Comparison of ENCODE assay signal across 21 cellular contexts in the genomic region with DNA sequence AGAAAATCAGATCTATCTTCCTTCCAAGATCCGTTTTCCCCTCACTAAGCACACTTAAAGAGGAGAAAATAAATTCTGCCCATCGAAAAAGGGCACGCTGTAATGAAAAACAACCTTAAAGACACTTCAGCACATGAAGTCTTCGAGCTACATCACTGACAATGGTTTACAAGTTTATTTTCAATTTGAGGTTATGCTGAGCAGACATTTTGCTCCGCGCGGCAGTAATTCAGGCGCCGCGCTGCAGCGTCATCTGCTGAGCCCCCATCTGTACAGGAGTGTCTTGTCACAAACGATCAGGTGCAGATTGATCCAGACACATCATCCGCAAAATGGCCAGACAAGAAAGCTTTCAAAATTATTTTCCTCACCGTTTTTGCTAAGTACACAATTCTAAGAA.
DNase-seq lines count a peak whose midpoint lies in the region; ATAC-seq, FAIRE-seq and TF ChIP-seq lines count a peak whose summit lies in the region.
"Had no signal": no experiment of that assay in that cellular context is flagged by ENCODE, and none has a peak within 500 bp of the region (broad histone marks: within the 10 kb centered on the region; RNA-seq: fewer than 3 reads in every experiment).

No MANE protein-coding gene starts in this region.

- H3K27ac Mint-ChIP-seq in GM23338 = no peak overlapping the region
- H3K27ac Mint-ChIP-seq: CD4-positive, alpha-beta memory T cell; H9 had no signal

- H3K4me1 ChIP-seq in HepG2 (ENCODE audit: insufficient read depth, low read length) (peaks cover 1% of the 10 kb centered on the region; the same call in 1 of the 2 replicates), right lobe of liver (no peaks in the 10 kb centered on the region), GM23338 (ENCODE audit: insufficient read depth) (no peaks in the 10 kb centered on the region), parathyroid adenoma (no peaks in the 10 kb centered on the region), tibial nerve (no peaks in the 10 kb centered on the region)

- CTCF ChIA-PET in HepG2 (lab: Yijun Ruan, JAX; ENCODE audit: low intra/inter-chr PET ratio, low total read pairs) = no interaction called here

- H3K4me1 Mint-ChIP-seq in GM23338 = no peaks in the 10 kb centered on the region

- intact Hi-C loops in HepG2 (cut with micrococcal nuclease; ENCODE audit: unreplicated experiment) = no loop called here
- intact Hi-C loops in right lobe of liver (cut with DNase I) = no loop called here

- no peaks in the 10 kb centered on the region for H3K36me3 ChIP-seq in HepG2 (replicated peaks in 1 of 2; ENCODE audit: control insufficient read depth in 1 of 2, insufficient read depth in 2 of 2, low read length in 2 of 2)
- H3K36me3 ChIP-seq in right lobe of liver = no peaks in the 10 kb centered on the region
- no peaks in the 10 kb centered on the region for H3K36me3 ChIP-seq in GM23338 (ENCODE audit: insufficient read depth)
- no peaks in the 10 kb centered on the region for H3K36me3 ChIP-seq in parathyroid adenoma (ENCODE audit: control insufficient read depth, insufficient read depth, low read length)
- H3K36me3 ChIP-seq in tibial nerve = no peaks in the 10 kb centered on the region

- no peaks in the 10 kb centered on the region for H4K20me1 ChIP-seq in HepG2 (ENCODE audit: insufficient read depth, low read length)
- no peaks in the 10 kb centered on the region for H4K20me1 ChIP-seq in GM23338 (replicated peaks; ENCODE audit: insufficient read depth)

- ATAC-seq in HepG2 (no peak), right lobe of liver (no peak), GM23338 (no peak), GM21390 (IDR thresholded peaks at IDR 0.05; ENCODE audit: unreplicated experiment) (no peak)
- ATAC-seq: HCT116 had no signal

- H3F3A ChIP-seq in GM23338 (replicated peaks; ENCODE audit: low read depth) = no peaks in the 10 kb centered on the region

- 70% methylated on average over 14 of the region's 14 CpGs for WGBS in HepG2 (ENCODE audit: low lambda C conversion rate)
- WGBS in right lobe of liver (ENCODE audit: insufficient coverage, low coverage, low lambda C conversion rate, missing lambda C conversion rate) = 81% methylated on average over 14 of the region's 14 CpGs
- WGBS in tibial nerve, 2 donors = 92 to 94% methylated on average over 14 of the region's 14 CpGs

- TF ChIP-seq EP300 in HepG2 (IDR thresholded peaks at IDR 0.05; ENCODE audit: low read depth in 2 of 2, low read length in 2 of 2) = no peak
- TF ChIP-seq EP300 in HepG2 (CRISPR knock-in tag; IDR thresholded peaks at IDR 0.05; ENCODE audit: borderline replicate concordance) = no peak
- TF ChIP-seq EP300 in tibial nerve (IDR thresholded peaks at IDR 0.05) = no peak

- H3K27ac ChIP-seq in HepG2 (ENCODE audit: extremely low read length, insufficient read depth, low read length) = no peak overlapping the region
- H3K27ac ChIP-seq in right lobe of liver = no peak overlapping the region
- no peak overlapping the region for H3K27ac ChIP-seq in GM23338 (ENCODE audit: low read depth)
- no peak overlapping the region for H3K27ac ChIP-seq in parathyroid adenoma
- no peak overlapping the region for H3K27ac ChIP-seq in tibial nerve
- H3K27ac ChIP-seq: GM23248 had no signal

- no peak for TF ChIP-seq RAD21 in HepG2 (CRISPR knock-in tag; IDR thresholded peaks at IDR 0.05)

- no peak for DNase-seq in HepG2 (ENCODE audit: low spot score)
- no peak for DNase-seq in right lobe of liver
- no peak for DNase-seq in GM23338 (ENCODE audit: low spot score)
- DNase-seq in SK-N-DZ (ENCODE audit: low spot score) = peak; percentile 22
- no peak for DNase-seq in NOMO-1 treated with dmso at 0.1 percent for 144 hours (lab: John Stamatoyannopoulos, UW; ENCODE audit: unreplicated experiment)
- DNase-seq in tibial nerve (ENCODE audit: low spot score in 2 of 2) = no peak
- DNase-seq: AML-193; C1 segment of cervical spinal cord; Calu3; CD4-positive, alpha-beta memory T cell; COR-L47; DMS53; DMS79 treated with DMSO at 0.1 percent for 48 hours; GF-D8; GM23248; H9 had no signal

- no peaks in the 10 kb centered on the region; the same call in 1 of the 2 replicates for H3K9me2 ChIP-seq in GM23338 (ENCODE audit: insufficient read depth)

- H3K36me3 Mint-ChIP-seq in GM23338 (ENCODE audit: low read depth) = no peaks in the 10 kb centered on the region
- H3K36me3 Mint-ChIP-seq: CD4-positive, alpha-beta memory T cell had no signal

- no peak overlapping the region for H3K4me3 Mint-ChIP-seq in GM23338
- H3K4me3 Mint-ChIP-seq: CD4-positive, alpha-beta memory T cell; H9 had no signal

- H3K4me2 ChIP-seq in HepG2 (ENCODE audit: low read depth, low read length) (no peak overlapping the region), GM23338 (no peak overlapping the region), parathyroid adenoma (ENCODE audit: low read length) (no peak overlapping the region)

- no peaks in the 10 kb centered on the region for H3K9me3 ChIP-seq in HepG2 (ENCODE audit: low read length)
- no peaks in the 10 kb centered on the region for H3K9me3 ChIP-seq in right lobe of liver
- no peaks in the 10 kb centered on the region for H3K9me3 ChIP-seq in parathyroid adenoma (ENCODE audit: control insufficient read depth, low read length)
- no peaks in the 10 kb centered on the region for H3K9me3 ChIP-seq in tibial nerve

- H3K9me3 Mint-ChIP-seq in GM23338 = no peaks in the 10 kb centered on the region
- H3K9me3 Mint-ChIP-seq: H9 had no signal

- H3K79me2 ChIP-seq in HepG2 (ENCODE audit: insufficient read depth, low read length) (no peaks in the 10 kb centered on the region), GM23338 (replicated peaks; ENCODE audit: insufficient read depth) (no peaks in the 10 kb centered on the region), parathyroid adenoma (no peaks in the 10 kb centered on the region)

- peaks cover 2% of the 10 kb centered on the region for H3K27me3 Mint-ChIP-seq in GM23338 (ENCODE audit: insufficient read depth, low read depth, poor library complexity)

- POLR2A ChIA-PET in HepG2 (lab: Yijun Ruan, JAX) = no interaction called here

- no peak overlapping the region for H2AFZ ChIP-seq in HepG2 (ENCODE audit: low read length)
- peak overlapping the region; percentile 67; the same call in 1 of the 2 replicates for H2AFZ ChIP-seq in GM23338
- peak overlapping the region; percentile 40 for H2AFZ ChIP-seq in parathyroid adenoma
- H2AFZ ChIP-seq: GM23248 had no signal

- H3K27me3 ChIP-seq in HepG2 (ENCODE audit: control insufficient read depth in 1 of 2, insufficient read depth in 2 of 2, low read length in 2 of 2) (peaks cover 0 to 4% of the 10 kb centered on the region in 2 experiments; a peak in 2 of 5 replicates), right lobe of liver (no peaks in the 10 kb centered on the region), GM23338 (ENCODE audit: insufficient read depth) (no peaks in the 10 kb centered on the region), parathyroid adenoma (ENCODE audit: control insufficient read depth, insufficient read depth, low read length) (no peaks in the 10 kb centered on the region), tibial nerve (no peaks in the 10 kb centered on the region)

- H3K4me3 ChIP-seq in HepG2 (replicated peaks in 1 of 3; ENCODE audit: insufficient read depth in 1 of 3, low read depth in 2 of 3, low read length in 3 of 3) (no peak overlapping the region), right lobe of liver (no peak overlapping the region), GM23338 (no peak overlapping the region), parathyroid adenoma (ENCODE audit: low read depth, low read length) (no peak overlapping the region), tibial nerve (no peak overlapping the region)
- H3K4me3 ChIP-seq: GM23248 had no signal

- H3K9ac ChIP-seq in HepG2 (ENCODE audit: insufficient read depth, low read depth, low read length) = no peak overlapping the region
- H3K9ac ChIP-seq in parathyroid adenoma = no peak overlapping the region
- H3K9ac ChIP-seq: GM23248 had no signal

- BruUV-seq in HepG2 (replicated peaks; lab: Mats Ljungman, UMichigan) = no TSS peak

- FAIRE-seq in HepG2 (lab: Jason Lieb, UNC) = no peak
- FAIRE-seq: GM12891, GM18507 had no signal

- no peak for TF ChIP-seq POLR2A in HepG2 (IDR thresholded peaks at IDR 0.05; ENCODE audit: insufficient read depth in 1 of 2, low read depth in 2 of 2, low read length in 2 of 2)
- TF ChIP-seq POLR2A in right lobe of liver (IDR thresholded peaks at IDR 0.05) = no peak
- TF ChIP-seq POLR2A in tibial nerve (IDR thresholded peaks at IDR 0.05) = no peak

- in situ Hi-C loops in HepG2 (cut with HindIII; ENCODE audit: extremely low pct_ligation_motif_present, low pct_unique_long_range_greater_than_20kb) = no loop called here

- no peak for TF ChIP-seq CTCF in HepG2 (CRISPR knock-in tag; IDR thresholded peaks at IDR 0.05)
- no peak for TF ChIP-seq CTCF in right lobe of liver (IDR thresholded peaks at IDR 0.05)
- no peak for TF ChIP-seq CTCF in GM23338 (conservative IDR thresholded peaks at IDR 0.05; ENCODE audit: low read depth in 2 of 2)
- TF ChIP-seq CTCF in parathyroid adenoma (IDR thresholded peaks at IDR 0.05) = no peak
- TF ChIP-seq CTCF in tibial nerve (IDR thresholded peaks at IDR 0.05) = no peak

TF ChIP-seq in HepG2, 621 proteins besides CTCF, POLR2A, EP300 and RAD21 (continues in another document):
- peak; percentile 62 to 65; a peak in 3 of 4 replicates for TF ChIP-seq MAFK (conservative IDR thresholded peaks at IDR 0.05 in 1 of 2, IDR thresholded peaks at IDR 0.05 in 1 of 2; ENCODE audit: low read length in 2 of 2)
- TF ChIP-seq, protein P1, sequence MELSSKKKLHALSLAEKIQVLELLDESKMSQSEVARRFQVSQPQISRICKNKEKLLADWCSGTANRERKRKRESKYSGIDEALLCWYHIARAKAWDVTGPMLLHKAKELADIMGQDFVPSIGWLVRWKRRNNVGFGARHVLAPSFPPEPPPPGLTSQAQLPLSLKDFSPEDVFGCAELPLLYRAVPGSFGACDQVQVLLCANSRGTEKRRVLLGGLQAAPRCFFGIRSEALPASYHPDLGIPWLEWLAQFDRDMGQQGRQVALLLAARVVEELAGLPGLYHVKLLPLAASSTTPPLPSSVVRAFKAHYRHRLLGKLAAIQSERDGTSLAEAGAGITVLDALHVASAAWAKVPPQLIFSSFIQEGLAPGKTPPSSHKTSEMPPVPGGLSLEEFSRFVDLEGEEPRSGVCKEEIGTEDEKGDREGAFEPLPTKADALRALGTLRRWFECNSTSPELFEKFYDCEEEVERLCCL (CRISPR knock-in tag; IDR thresholded peaks at IDR 0.05; ENCODE audit: borderline replicate concordance) = no peak
